ENCODE assay signal across 15 cellular contexts in the genomic region with DNA sequence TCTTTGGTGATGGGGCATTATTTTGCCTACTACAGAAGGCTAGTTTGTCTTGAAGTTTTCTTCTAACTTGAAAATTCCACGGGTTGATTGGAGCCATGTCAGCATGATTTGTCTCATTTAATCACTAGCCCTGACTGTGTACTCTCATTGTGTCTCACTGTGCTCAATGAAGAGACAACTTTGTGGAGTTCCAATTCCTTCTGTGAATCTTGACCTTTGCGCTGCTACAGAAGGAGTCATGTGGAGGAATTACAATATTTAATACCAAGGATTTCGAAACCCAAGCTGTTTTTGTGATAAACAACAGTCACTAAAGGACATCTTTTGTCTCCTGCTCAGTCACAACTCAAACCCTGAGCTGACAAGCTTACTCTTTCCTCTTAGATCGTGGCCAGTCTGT.
A peak's percentile ranks its signal among the peaks of the same experiment; 100 is the strongest.
DNase-seq lines count a peak whose midpoint lies in the region; ATAC-seq and TF ChIP-seq lines count a peak whose summit lies in the region.
"Had no signal": no experiment of that assay in that cellular context is flagged by ENCODE, and none has a peak within 500 bp of the region (broad histone marks: within the 10 kb centered on the region; RNA-seq: fewer than 3 reads in every experiment).

No MANE protein-coding gene starts in this region.

- no peaks in the 10 kb centered on the region for H3F3A ChIP-seq in GM23338 (replicated peaks; ENCODE audit: low read depth)

- H3K4me1 Mint-ChIP-seq in GM23338, result no peaks in the 10 kb centered on the region
- no peaks in the 10 kb centered on the region for H3K4me1 Mint-ChIP-seq in activated T-helper 2 cell treated with anti-CD3 and anti-CD28 coated beads, Interferon-gamma antibody, Interleukin-2, Interleukin-4, amounts not matched to agents 10 μg/mL and 5 μg/mL and 100 μg/mL, durations not matched to agents 14 hours and 24 hours and 36 hours (ENCODE audit: low read depth)
- no peaks in the 10 kb centered on the region for H3K4me1 Mint-ChIP-seq in activated CD8-positive, alpha-beta T cell treated with anti-CD3 and anti-CD28 coated beads for 36 hours (ENCODE audit: low read depth)
- H3K4me1 Mint-ChIP-seq: CD8-positive, alpha-beta memory T cell had no signal

- no peak for TF ChIP-seq POLR2A in tibial nerve (IDR thresholded peaks at IDR 0.05)

- H3K9me3 ChIP-seq in left lung (no peaks in the 10 kb centered on the region), tibial nerve (no peaks in the 10 kb centered on the region)
- H3K9me3 ChIP-seq: BLaER1, Caco-2, HAP-1 had no signal

- no peaks in the 10 kb centered on the region for H3K79me2 ChIP-seq in GM23338 (replicated peaks; ENCODE audit: insufficient read depth)

- DNase-seq in GM23338 (ENCODE audit: low spot score) (no peak), choroid plexus epithelial cell (ENCODE audit: low read depth) (peak; percentile 17), left lung (no peak), tibial nerve (ENCODE audit: low spot score in 2 of 2) (no peak), OCI-M2 (lab: John Stamatoyannopoulos, UW; ENCODE audit: unreplicated experiment) (no peak)
- no peak for DNase-seq in activated T-helper 2 cell treated with anti-CD3 and anti-CD28 coated beads, Interferon-gamma antibody, Interleukin-2, Interleukin-4, amounts not matched to agents 10 μg/mL and 5 μg/mL and 100 μg/mL, durations not matched to agents 14 hours and 24 hours and 36 hours (ENCODE audit: low spot score)
- DNase-seq in activated CD8-positive, alpha-beta T cell treated with anti-CD3 and anti-CD28 coated beads for 36 hours, result no peak
- DNase-seq: 8988T; AML-193; Caco-2; CD8-positive, alpha-beta memory T cell; DND-41; GDM1 had no signal

- CTCF ChIA-PET in activated CD8-positive, alpha-beta T cell treated with anti-CD3 and anti-CD28 coated beads for 36 hours (lab: Charles Lee), result interaction anchor here (1.5 kb wide), 1 partner anchor 69 kb away, joined by 3 read pairs; no protein-coding TSS in a partner anchor

- no peak overlapping the region for H3K4me3 ChIP-seq in GM23338
- no peak overlapping the region for H3K4me3 ChIP-seq in choroid plexus epithelial cell (ENCODE audit: low read depth, low read length)
- H3K4me3 ChIP-seq in left lung, result no peak overlapping the region
- H3K4me3 ChIP-seq in tibial nerve, result no peak overlapping the region
- H3K4me3 ChIP-seq: BLaER1, HAP-1 had no signal

- TF ChIP-seq CTCF in GM23338 (conservative IDR thresholded peaks at IDR 0.05; ENCODE audit: low read depth in 2 of 2) (no peak), choroid plexus epithelial cell (conservative IDR thresholded peaks at IDR 0.05; ENCODE audit: low read depth, low read length) (no peak), left lung (IDR thresholded peaks at IDR 0.05) (no peak), tibial nerve (IDR thresholded peaks at IDR 0.05) (no peak)
- TF ChIP-seq CTCF in activated CD8-positive, alpha-beta T cell treated with anti-CD3 and anti-CD28 coated beads for 36 hours (IDR thresholded peaks at IDR 0.05), result no peak

- H3K4me1 ChIP-seq in GM23338 (ENCODE audit: insufficient read depth) (no peaks in the 10 kb centered on the region), left lung (no peaks in the 10 kb centered on the region), tibial nerve (peaks cover 0 to 25% (median 0%) of the 10 kb centered on the region in 4 donors)
- H3K4me1 ChIP-seq: BLaER1, Caco-2, HAP-1 had no signal

- H3K27me3 ChIP-seq in GM23338 (ENCODE audit: insufficient read depth) (no peaks in the 10 kb centered on the region), left lung (no peaks in the 10 kb centered on the region), tibial nerve (no peaks in the 10 kb centered on the region)
- H3K27me3 ChIP-seq: BLaER1 had no signal

- POLR2A ChIA-PET in activated CD8-positive, alpha-beta T cell treated with anti-CD3 and anti-CD28 coated beads for 36 hours (lab: Charles Lee), result no interaction called here

- ATAC-seq in GM23338 (no peak), left lung (peak; percentile 23)
- no peak for ATAC-seq in activated CD8-positive, alpha-beta T cell treated with anti-CD3 and anti-CD28 coated beads for 36 hours

- H3K9me2 ChIP-seq in GM23338 (ENCODE audit: insufficient read depth), result no peaks in the 10 kb centered on the region; the same call in 1 of the 2 replicates

- H3K27me3 Mint-ChIP-seq in GM23338 (ENCODE audit: insufficient read depth, low read depth, poor library complexity), result peaks cover 2% of the 10 kb centered on the region
- peaks cover 7% of the 10 kb centered on the region for H3K27me3 Mint-ChIP-seq in activated T-helper 2 cell treated with anti-CD3 and anti-CD28 coated beads, Interferon-gamma antibody, Interleukin-2, Interleukin-4, amounts not matched to agents 10 μg/mL and 5 μg/mL and 100 μg/mL, durations not matched to agents 14 hours and 24 hours and 36 hours (ENCODE audit: low read depth)
- H3K27me3 Mint-ChIP-seq in activated CD8-positive, alpha-beta T cell treated with anti-CD3 and anti-CD28 coated beads for 36 hours, result peaks cover 4% of the 10 kb centered on the region
- H3K27me3 Mint-ChIP-seq: CD8-positive, alpha-beta memory T cell had no signal

- H3K4me3 Mint-ChIP-seq in GM23338, result no peak overlapping the region
- no peak overlapping the region for H3K4me3 Mint-ChIP-seq in activated T-helper 2 cell treated with anti-CD3 and anti-CD28 coated beads, Interferon-gamma antibody, Interleukin-2, Interleukin-4, amounts not matched to agents 10 μg/mL and 5 μg/mL and 100 μg/mL, durations not matched to agents 14 hours and 24 hours and 36 hours (ENCODE audit: low read depth)
- no peak overlapping the region for H3K4me3 Mint-ChIP-seq in activated CD8-positive, alpha-beta T cell treated with anti-CD3 and anti-CD28 coated beads for 36 hours
- H3K4me3 Mint-ChIP-seq: CD8-positive, alpha-beta memory T cell had no signal

- TF ChIP-seq EP300 in tibial nerve (IDR thresholded peaks at IDR 0.05), result peak in 1 of 2 donors; percentile 43

- H3K9me3 Mint-ChIP-seq in GM23338, result peaks cover 3% of the 10 kb centered on the region; the same call in 1 of the 3 replicates
- peaks cover 4% of the 10 kb centered on the region for H3K9me3 Mint-ChIP-seq in activated T-helper 2 cell treated with anti-CD3 and anti-CD28 coated beads, Interferon-gamma antibody, Interleukin-2, Interleukin-4, amounts not matched to agents 10 μg/mL and 5 μg/mL and 100 μg/mL, durations not matched to agents 14 hours and 24 hours and 36 hours
- peaks cover 1% of the 10 kb centered on the region for H3K9me3 Mint-ChIP-seq in activated CD8-positive, alpha-beta T cell treated with anti-CD3 and anti-CD28 coated beads for 36 hours

- no peak overlapping the region for H3K27ac Mint-ChIP-seq in GM23338
- no peak overlapping the region for H3K27ac Mint-ChIP-seq in activated T-helper 2 cell treated with anti-CD3 and anti-CD28 coated beads, Interferon-gamma antibody, Interleukin-2, Interleukin-4, amounts not matched to agents 10 μg/mL and 5 μg/mL and 100 μg/mL, durations not matched to agents 14 hours and 24 hours and 36 hours
- H3K27ac Mint-ChIP-seq in activated CD8-positive, alpha-beta T cell treated with anti-CD3 and anti-CD28 coated beads for 36 hours, result no peak overlapping the region
- H3K27ac Mint-ChIP-seq: CD8-positive, alpha-beta memory T cell had no signal

- no peaks in the 10 kb centered on the region for H4K20me1 ChIP-seq in GM23338 (replicated peaks; ENCODE audit: insufficient read depth)
- H4K20me1 ChIP-seq: BLaER1 had no signal

- WGBS in tibial nerve, 2 donors, result 48 to 50% methylated on average over 4 of the region's 4 CpGs

- peak overlapping the region; percentile 16; the same call in 1 of the 2 replicates for H2AFZ ChIP-seq in GM23338

- no peak overlapping the region for H3K4me2 ChIP-seq in GM23338
- H3K4me2 ChIP-seq: BLaER1 had no signal

- intact Hi-C loops in left lung (cut with DNase I), result no loop called here
- intact Hi-C loops in activated T-helper 2 cell treated with anti-CD3 and anti-CD28 coated beads, Interferon-gamma antibody, Interleukin-2, Interleukin-4, amounts not matched to agents 10 μg/mL and 5 μg/mL and 100 μg/mL, durations not matched to agents 14 hours and 24 hours and 36 hours (cut with micrococcal nuclease), result no loop called here
- intact Hi-C loops in activated CD8-positive, alpha-beta T cell treated with anti-CD3 and anti-CD28 coated beads for 36 hours (cut with micrococcal nuclease), result no loop called here

- H3K36me3 ChIP-seq in GM23338 (ENCODE audit: insufficient read depth) (no peaks in the 10 kb centered on the region), left lung (no peaks in the 10 kb centered on the region), tibial nerve (no peaks in the 10 kb centered on the region)
- H3K36me3 ChIP-seq: BLaER1, HAP-1 had no signal

- H3K36me3 Mint-ChIP-seq in GM23338 (ENCODE audit: low read depth), result 0 out of 3 replicates have a peak, but pooled peaks cover 3% of the 10 kb centered on the region
- H3K36me3 Mint-ChIP-seq in activated T-helper 2 cell treated with anti-CD3 and anti-CD28 coated beads, Interferon-gamma antibody, Interleukin-2, Interleukin-4, amounts not matched to agents 10 μg/mL and 5 μg/mL and 100 μg/mL, durations not matched to agents 14 hours and 24 hours and 36 hours (ENCODE audit: low read depth), result no peaks in the 10 kb centered on the region
- H3K36me3 Mint-ChIP-seq in activated CD8-positive, alpha-beta T cell treated with anti-CD3 and anti-CD28 coated beads for 36 hours (ENCODE audit: low read depth), result no peaks in the 10 kb centered on the region

- H3K27ac ChIP-seq in GM23338 (ENCODE audit: low read depth), result no peak overlapping the region
- H3K27ac ChIP-seq in left lung, result peak overlapping the region in 1 of 2 donors; percentile 42
- peak overlapping the region in 3 of 4 donors; percentile 51 to 89 (median 73) for H3K27ac ChIP-seq in tibial nerve
- H3K27ac ChIP-seq: BLaER1 had no signal

TF ChIP-seq in GM23338, 12 proteins besides CTCF, POLR2A, EP300 and RAD21:
- TF ChIP-seq EZH2 (IDR thresholded peaks at IDR 0.05; ENCODE audit: low read depth, unreplicated experiment), result no peak
- no peak for TF ChIP-seq EZH2phosphoT487 (IDR thresholded peaks at IDR 0.05; ENCODE audit: unreplicated experiment)
- no peak for TF ChIP-seq STAT1 (IDR thresholded peaks at IDR 0.05; ENCODE audit: unreplicated experiment)
- no peak for TF ChIP-seq JUNB (IDR thresholded peaks at IDR 0.05; ENCODE audit: unreplicated experiment)
